Comparison of ENCODE assay signal across 1 cellular context in genomic region chr16:57624044-57624688, GRCh38.
TF ChIP-seq lines count a peak whose summit lies in the region.

No MANE protein-coding gene starts in this region.

TF ChIP-seq in HepG2, 621 proteins besides CTCF, POLR2A, EP300 and RAD21 (continued from another document and continues in another):
- no peak for TF ChIP-seq STAT6 (CRISPR knock-in tag; IDR thresholded peaks at IDR 0.05; ENCODE audit: borderline replicate concordance)
- no peak for TF ChIP-seq ELF4 (CRISPR knock-in tag; IDR thresholded peaks at IDR 0.05; ENCODE audit: borderline replicate concordance)
- no peak for TF ChIP-seq THAP9 (CRISPR knock-in tag; IDR thresholded peaks at IDR 0.05; ENCODE audit: borderline replicate concordance)
- TF ChIP-seq ZNF574 (CRISPR knock-in tag; IDR thresholded peaks at IDR 0.05) = peak; percentile 27; the same call in 1 of the 2 replicates
- no peak for TF ChIP-seq TERF1 (CRISPR knock-in tag; IDR thresholded peaks at IDR 0.05)
- TF ChIP-seq ZNF232 (CRISPR knock-in tag; IDR thresholded peaks at IDR 0.05; ENCODE audit: borderline replicate concordance) = no peak
- TF ChIP-seq GATA4 (IDR thresholded peaks at IDR 0.05; ENCODE audit: borderline replicate concordance, low read depth) = no peak
- no peak for TF ChIP-seq ZNF7 (CRISPR knock-in tag; IDR thresholded peaks at IDR 0.05)
- no peak for TF ChIP-seq NFYB (CRISPR knock-in tag; IDR thresholded peaks at IDR 0.05)
- TF ChIP-seq KDM1A (CRISPR knock-in tag; IDR thresholded peaks at IDR 0.05) = no peak
- TF ChIP-seq KDM5B (CRISPR knock-in tag; IDR thresholded peaks at IDR 0.05; ENCODE audit: borderline replicate concordance) = no peak
- 0 out of 2 replicates have a peak, but pooled peaks have one; percentile 46 for TF ChIP-seq YEATS4 (CRISPR knock-in tag; IDR thresholded peaks at IDR 0.05; ENCODE audit: borderline replicate concordance)
- no peak for TF ChIP-seq ZXDC (CRISPR knock-in tag; IDR thresholded peaks at IDR 0.05)
- no peak for TF ChIP-seq SETDB1 (CRISPR knock-in tag; IDR thresholded peaks at IDR 0.05; ENCODE audit: borderline replicate concordance)
- no peak for TF ChIP-seq TOPORS (CRISPR knock-in tag; IDR thresholded peaks at IDR 0.05)
- TF ChIP-seq TEAD3 (CRISPR knock-in tag; optimal IDR thresholded peaks at IDR 0.05; ENCODE audit: borderline replicate concordance) = peak; percentile 99
- TF ChIP-seq ZNF142 (CRISPR knock-in tag; IDR thresholded peaks at IDR 0.05) = peak; percentile 25; the same call in 1 of the 2 replicates
- no peak for TF ChIP-seq ZNF101 (CRISPR knock-in tag; IDR thresholded peaks at IDR 0.05; ENCODE audit: borderline replicate concordance, low read depth)
- no peak for TF ChIP-seq MYNN (CRISPR knock-in tag; IDR thresholded peaks at IDR 0.05; ENCODE audit: low read depth)
- TF ChIP-seq PAF1 (CRISPR knock-in tag; IDR thresholded peaks at IDR 0.05) = no peak
- no peak; the same call in 1 of the 2 replicates for TF ChIP-seq HINFP (CRISPR knock-in tag; IDR thresholded peaks at IDR 0.05; ENCODE audit: low read depth)
- TF ChIP-seq CEBPG (CRISPR knock-in tag; IDR thresholded peaks at IDR 0.05) = peak; percentile 98
- TF ChIP-seq HOXA7 (CRISPR knock-in tag; IDR thresholded peaks at IDR 0.05) = no peak
- no peak for TF ChIP-seq ZBTB20 (CRISPR knock-in tag; IDR thresholded peaks at IDR 0.05; ENCODE audit: borderline replicate concordance, low read depth)
- TF ChIP-seq DMAP1 (CRISPR knock-in tag; IDR thresholded peaks at IDR 0.05) = 0 out of 2 replicates have a peak, but pooled peaks have one; percentile 23
- no peak for TF ChIP-seq HMGXB4 (CRISPR knock-in tag; IDR thresholded peaks at IDR 0.05; ENCODE audit: borderline replicate concordance in 1 of 2, low read depth in 1 of 2)
- TF ChIP-seq ZNF234 (CRISPR knock-in tag; conservative IDR thresholded peaks at IDR 0.05) = no peak
- TF ChIP-seq ZFP62 (CRISPR knock-in tag; IDR thresholded peaks at IDR 0.05) = no peak
- no peak for TF ChIP-seq GLMP (CRISPR knock-in tag; IDR thresholded peaks at IDR 0.05; ENCODE audit: borderline replicate concordance)
